Comparison of ENCODE assay signal across 26 cellular contexts in genomic region chr7:4072161-4072925, GRCh38.
DNase-seq lines count a peak whose midpoint lies in the region; ATAC-seq, FAIRE-seq and TF ChIP-seq lines count a peak whose summit lies in the region.
"Had no signal": no experiment of that assay in that cellular context is flagged by ENCODE, and none has a peak within 500 bp of the region (broad histone marks: within the 10 kb centered on the region; RNA-seq: fewer than 3 reads in every experiment).

No MANE protein-coding gene starts in this region.

- H3K9me3 Mint-ChIP-seq in endodermal cell (peaks cover 3% of the 10 kb centered on the region), neural crest cell (peaks cover under 1% of the 10 kb centered on the region)

- H3K4me1 ChIP-seq in endodermal cell (ENCODE audit: control insufficient read depth, insufficient read depth, low read length) (no peaks in the 10 kb centered on the region), body of pancreas (no peaks in the 10 kb centered on the region)
- H3K4me1 ChIP-seq: SJCRH30 had no signal

- H3K4me1 Mint-ChIP-seq in endodermal cell = peaks cover 13% of the 10 kb centered on the region
- no peaks in the 10 kb centered on the region for H3K4me1 Mint-ChIP-seq in neural crest cell

- intact Hi-C loops in body of pancreas (cut with DNase I) = no loop called here

- H3K9me3 ChIP-seq in endodermal cell (ENCODE audit: control insufficient read depth, low read length) = no peaks in the 10 kb centered on the region
- no peaks in the 10 kb centered on the region for H3K9me3 ChIP-seq in body of pancreas
- H3K9me3 ChIP-seq: MG63, SJCRH30 had no signal

- 89 to 92% methylated on average over 18 to 20 of the region's 20 CpGs for WGBS in endodermal cell (ENCODE audit: insufficient coverage in 1 of 2, insufficient read length in 1 of 2), 2 experiments
- WGBS in body of pancreas, 2 donors = 85 to 91% methylated on average over 12 to 20 of the region's 20 CpGs

- TF ChIP-seq CTCF in endodermal cell (conservative IDR thresholded peaks at IDR 0.05) = no peak
- TF ChIP-seq CTCF in neural crest cell (conservative IDR thresholded peaks at IDR 0.05) = no peak
- TF ChIP-seq CTCF in body of pancreas (IDR thresholded peaks at IDR 0.05) = no peak

- DNase-seq in activated CD8-positive, alpha-beta memory T cell treated with anti-CD3 and anti-CD28 coated beads for 24 hours = peak; percentile 32
- DNase-seq in activated CD8-positive, alpha-beta memory T cell treated with anti-CD3 and anti-CD28 coated beads, Interleukin-2, amount 50 U/mL, for 48 hours = no peak
- DNase-seq in endodermal cell (peak; percentile 29), neural crest cell (ENCODE audit: low read depth, low spot score) (no peak), urothelium cell line (ENCODE audit: low spot score) (no peak), body of pancreas (no peak)
- DNase-seq: ACHN, C1 segment of cervical spinal cord, DMS53, GDM1, GOT3, MG63, NCI-H1694 treated with DMSO at 0.1 percent for 48 hours, NCI-H2081 treated with DMSO at 0.1 percent for 48 hours, NCI-H446, OCI-M1, SJCRH30 had no signal

- H3K27me3 ChIP-seq in endodermal cell (ENCODE audit: control insufficient read depth, insufficient read depth, low read length, poor library complexity, severe bottlenecking) (no peaks in the 10 kb centered on the region), body of pancreas (no peaks in the 10 kb centered on the region)
- H3K27me3 ChIP-seq: MG63, SJCRH30 had no signal

- no peak overlapping the region for H3K4me3 Mint-ChIP-seq in endodermal cell
- no peak overlapping the region for H3K4me3 Mint-ChIP-seq in neural crest cell

- H3K36me3 ChIP-seq in endodermal cell (ENCODE audit: control insufficient read depth, insufficient read depth, low read length) = no peaks in the 10 kb centered on the region
- no peaks in the 10 kb centered on the region for H3K36me3 ChIP-seq in body of pancreas (replicated peaks in 1 of 2; ENCODE audit: insufficient read depth in 1 of 2, low read depth in 2 of 2)
- H3K36me3 ChIP-seq: MG63, SJCRH30 had no signal

- H3K27me3 Mint-ChIP-seq in endodermal cell (ENCODE audit: insufficient read depth) = no peaks in the 10 kb centered on the region
- H3K27me3 Mint-ChIP-seq in neural crest cell (ENCODE audit: low read depth) = no peaks in the 10 kb centered on the region

- no peak for TF ChIP-seq POLR2A in body of pancreas (IDR thresholded peaks at IDR 0.05)

- H3K36me3 Mint-ChIP-seq in endodermal cell (ENCODE audit: low read depth) (peaks cover 16% of the 10 kb centered on the region), neural crest cell (ENCODE audit: low read depth) (peaks cover 5% of the 10 kb centered on the region)

- peak; percentile 93 for FAIRE-seq in urothelium cell line (lab: Jason Lieb, UNC)
- FAIRE-seq: D721Med, GM18507, HepG2, K562, RCC 7860 had no signal

- H3K27ac Mint-ChIP-seq in endodermal cell = no peak overlapping the region
- H3K27ac Mint-ChIP-seq in neural crest cell (ENCODE audit: unreplicated experiment) = peak overlapping the region; percentile 70

- H3K4me3 ChIP-seq in endodermal cell (ENCODE audit: low read length) (no peak overlapping the region), body of pancreas (no peak overlapping the region)
- H3K4me3 ChIP-seq: K562, MG63, SJCRH30 had no signal

- ATAC-seq in HG02973 (IDR thresholded peaks at IDR 0.05; ENCODE audit: unreplicated experiment) (no peak), body of pancreas (no peak), HG02642 (IDR thresholded peaks at IDR 0.05; ENCODE audit: poor library complexity, unreplicated experiment) (no peak)
- ATAC-seq: HepG2, K562 had no signal

- H3K27ac ChIP-seq in endodermal cell (ENCODE audit: low read depth, low read length) (no peak overlapping the region), body of pancreas (no peak overlapping the region)
- H3K27ac ChIP-seq: 22Rv1, HL-60, SJCRH30 had no signal

- H3K9ac ChIP-seq in endodermal cell (ENCODE audit: extremely low read depth, low read length, poor library complexity, severe bottlenecking) = no peak overlapping the region

Comparison
In these comparisons a context has a peak if more than half of its experiments do, and no peak if none do; other contexts are left out.
1. DNase-seq: peak in activated CD8-positive, alpha-beta memory T cell treated with anti-CD3 and anti-CD28 coated beads for 24 hours (single experiment) and endodermal cell (single experiment); none in activated CD8-positive, alpha-beta memory T cell treated with anti-CD3 and anti-CD28 coated beads, Interleukin-2, amount 50 U/mL, for 48 hours (single experiment), neural crest cell (single experiment), urothelium cell line (single experiment) and body of pancreas (0 of 4).